ENCODE assay signal across 8 cellular contexts in the genomic region with DNA sequence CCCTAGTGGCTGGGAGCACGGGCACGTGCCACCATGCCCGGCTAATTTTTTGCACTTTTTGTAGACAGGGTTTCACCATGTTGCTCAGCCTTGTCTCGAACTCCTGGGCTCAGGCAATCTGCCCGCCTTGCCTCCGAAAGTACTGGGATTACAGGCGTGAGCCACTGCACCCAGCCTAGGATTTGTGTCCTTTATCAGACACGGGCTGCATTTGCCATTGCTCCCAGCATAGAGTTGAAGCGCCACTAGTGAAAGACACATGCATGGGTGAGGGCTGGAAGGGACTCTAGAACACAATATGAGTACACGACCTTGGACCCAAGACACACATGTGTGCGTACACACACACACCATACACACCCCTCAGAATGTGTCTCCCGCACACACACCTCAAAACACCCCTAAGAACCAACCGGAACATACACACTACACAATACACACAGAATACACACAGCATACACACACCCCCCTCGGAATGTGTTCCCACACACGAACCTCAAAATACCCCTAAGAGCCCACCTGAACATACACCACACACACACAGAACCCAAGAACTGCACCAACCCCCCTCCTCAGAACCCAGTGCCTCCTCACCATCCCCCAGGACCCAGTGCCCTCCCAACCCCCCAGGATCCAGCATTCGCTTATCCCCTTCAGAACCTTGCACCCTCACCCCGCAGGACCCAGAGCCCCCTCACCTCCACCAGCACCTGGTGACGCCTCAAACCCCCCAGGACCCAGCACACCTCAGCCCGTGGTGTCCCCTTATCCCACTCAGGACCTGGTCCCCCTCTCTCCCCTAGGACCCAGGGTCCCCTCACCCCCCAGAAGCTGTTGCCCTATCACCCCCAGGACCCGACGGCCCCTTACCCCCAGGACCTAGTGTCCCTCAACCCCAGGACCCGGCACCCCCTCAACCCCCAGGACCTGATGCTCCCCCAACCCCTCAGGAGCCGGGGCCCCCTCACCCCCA. TPM values are rescaled to one million over a fixed set of nuclear protein-coding genes. Genes with fewer than 3 reads are reported as not detected.
DNase-seq lines count a peak whose midpoint lies in the region; ATAC-seq and TF ChIP-seq lines count a peak whose summit lies in the region.

No MANE protein-coding gene starts in this region.

- peak overlapping the region in 1 of 2 experiments; percentile 81; a peak in 1 of 4 replicates for H3K27ac ChIP-seq in SK-N-SH (ENCODE audit: low read depth in 2 of 2, low read length in 1 of 2)
- peak overlapping the region; percentile 90 for H3K27ac ChIP-seq in suprapubic skin

- peak overlapping the region; percentile 79 for H3K9ac ChIP-seq in SK-N-SH

- H3K4me3 ChIP-seq in SK-N-SH (ENCODE audit: low read depth in 2 of 2, low read length in 1 of 2), result peak overlapping the region; percentile 74
- H3K4me3 ChIP-seq in kidney epithelial cell (ENCODE audit: low read depth, low read length), result peak overlapping the region; percentile 83
- H3K4me3 ChIP-seq in suprapubic skin, result peak overlapping the region; percentile 70

- WGBS in SK-N-SH (ENCODE audit: low lambda C conversion rate), result 42% methylated on average over 23 of the region's 23 CpGs
- WGBS in suprapubic skin, result 59% methylated on average over 22 of the region's 23 CpGs

- H3K79me2 ChIP-seq in SK-N-SH (ENCODE audit: insufficient read depth), result peaks cover 52% of the 10 kb centered on the region

- POLR2A ChIA-PET in SK-N-SH (lab: Yijun Ruan, JAX), result interaction anchor here (0.5 to 1.6 kb wide), 7 partner anchors 13 to 286 kb away, joined by 3 to 7 read pairs (median 3); partner anchors contain the start of gene RNF4

- H3K4me1 Mint-ChIP-seq in activated naive CD8-positive, alpha-beta T cell treated with anti-CD3 and anti-CD28 coated beads, Interleukin-2, amount 50 U/mL, for 24 hours, result peaks cover 25% of the 10 kb centered on the region

- H3K4me2 ChIP-seq in SK-N-SH, result peak overlapping the region; percentile 89

- TF ChIP-seq RAD21 in SK-N-SH (IDR thresholded peaks at IDR 0.05; ENCODE audit: low read length), result no peak

- no peaks in the 10 kb centered on the region for H3K27me3 ChIP-seq in SK-N-SH (ENCODE audit: insufficient read depth)
- no peaks in the 10 kb centered on the region for H3K27me3 ChIP-seq in kidney epithelial cell (ENCODE audit: control insufficient read depth, insufficient read depth, low read length)
- no peaks in the 10 kb centered on the region for H3K27me3 ChIP-seq in suprapubic skin

- H3K9me2 ChIP-seq in SK-N-SH, result no peaks in the 10 kb centered on the region

- H3F3A ChIP-seq in SK-N-SH (replicated peaks; ENCODE audit: insufficient read depth), result peaks cover 4% of the 10 kb centered on the region

- H3K4me1 ChIP-seq in SK-N-SH (ENCODE audit: control insufficient read depth in 1 of 2, insufficient read depth in 2 of 2, low read depth in 1 of 2, low read length in 1 of 2) (peaks cover 0 to 7% of the 10 kb centered on the region in 2 experiments; a peak in 1 of 4 replicates), suprapubic skin (peaks cover 40% of the 10 kb centered on the region)

- TF ChIP-seq CTCF in SK-N-SH (IDR thresholded peaks at IDR 0.05) (no peak), kidney epithelial cell (IDR thresholded peaks at IDR 0.05; ENCODE audit: insufficient read depth, low read length, poor library complexity, severe bottlenecking) (no peak), suprapubic skin (IDR thresholded peaks at IDR 0.05) (no peak)

- no peak for TF ChIP-seq EP300 in SK-N-SH (IDR thresholded peaks at IDR 0.05; ENCODE audit: borderline replicate concordance in 1 of 2, low read depth in 1 of 2, low read length in 1 of 2)
- no peak for TF ChIP-seq EP300 in suprapubic skin (IDR thresholded peaks at IDR 0.05)

- no peaks in the 10 kb centered on the region for H3K27me3 Mint-ChIP-seq in activated naive CD8-positive, alpha-beta T cell treated with anti-CD3 and anti-CD28 coated beads, Interleukin-2, amount 50 U/mL, for 24 hours

- no peak overlapping the region for H2AFZ ChIP-seq in SK-N-SH (ENCODE audit: low read depth)

- DNase-seq in SK-N-SH, result peak; percentile 45
- no peak for DNase-seq in activated naive CD8-positive, alpha-beta T cell treated with anti-CD3 and anti-CD28 coated beads, Interleukin-2, amount 50 U/mL, for 24 hours
- no peak for DNase-seq in kidney epithelial cell (ENCODE audit: low read depth)
- no peak for DNase-seq in suprapubic skin (ENCODE audit: low spot score in 2 of 2)
- no peak for DNase-seq in DMS 273 (lab: John Stamatoyannopoulos, UW; ENCODE audit: unreplicated experiment)

- H3K9me3 Mint-ChIP-seq in activated naive CD8-positive, alpha-beta T cell treated with anti-CD3 and anti-CD28 coated beads, Interleukin-2, amount 50 U/mL, for 24 hours, result no peaks in the 10 kb centered on the region

- H3K9me3 ChIP-seq in SK-N-SH (no peaks in the 10 kb centered on the region), suprapubic skin (no peaks in the 10 kb centered on the region)

- H3K4me3 Mint-ChIP-seq in activated naive CD8-positive, alpha-beta T cell treated with anti-CD3 and anti-CD28 coated beads, Interleukin-2, amount 50 U/mL, for 24 hours, result peak overlapping the region; percentile 93

- H3K36me3 Mint-ChIP-seq in activated naive CD8-positive, alpha-beta T cell treated with anti-CD3 and anti-CD28 coated beads, Interleukin-2, amount 50 U/mL, for 24 hours (ENCODE audit: low read depth), result peaks cover 6% of the 10 kb centered on the region

- H4K20me1 ChIP-seq in SK-N-SH (ENCODE audit: insufficient read depth), result 0 out of 2 replicates have a peak, but pooled peaks cover 3% of the 10 kb centered on the region

- H3K36me3 ChIP-seq in SK-N-SH (replicated peaks in 1 of 2; ENCODE audit: control insufficient read depth in 1 of 2, insufficient read depth in 2 of 2, low read length in 1 of 2) (no peaks in the 10 kb centered on the region), kidney epithelial cell (ENCODE audit: control insufficient read depth, insufficient read depth, low read length) (no peaks in the 10 kb centered on the region), suprapubic skin (peaks cover 5% of the 10 kb centered on the region)

- H3K27ac Mint-ChIP-seq in activated naive CD8-positive, alpha-beta T cell treated with anti-CD3 and anti-CD28 coated beads, Interleukin-2, amount 50 U/mL, for 24 hours, result peak overlapping the region; percentile 90

- CTCF ChIA-PET in SK-N-SH (lab: Yijun Ruan, JAX), result interaction anchor here (0.5 to 1.1 kb wide), 5 partner anchors 22 to 180 kb away, joined by 3 to 4 read pairs (median 3); no protein-coding TSS in a partner anchor

- TF ChIP-seq POLR2A in suprapubic skin (IDR thresholded peaks at IDR 0.05), result no peak

- ATAC-seq in SK-N-SH treated with all-trans-retinoic acid at 6 μM for 48 hours (no peak; the same call in 2 of the 3 replicates), GM18858 (IDR thresholded peaks at IDR 0.05; ENCODE audit: unreplicated experiment) (no peak), HG03045 (IDR thresholded peaks at IDR 0.05; ENCODE audit: unreplicated experiment) (no peak)
- no peak for ATAC-seq in activated naive CD8-positive, alpha-beta T cell treated with anti-CD3 and anti-CD28 coated beads, Interleukin-2, amount 50 U/mL, for 24 hours

TF ChIP-seq in SK-N-SH, 30 proteins besides CTCF, POLR2A, EP300 and RAD21 (continues in another document):
- TF ChIP-seq FOSL2 (IDR thresholded peaks at IDR 0.05; ENCODE audit: borderline replicate concordance, low read depth) (no peak), POLR2AphosphoS5 (IDR thresholded peaks at IDR 0.05; ENCODE audit: low read depth, low read length) (no peak), RCOR1 (IDR thresholded peaks at IDR 0.05; ENCODE audit: low read length) (no peak), EZH2phosphoT487 (IDR thresholded peaks at IDR 0.05; ENCODE audit: borderline replicate concordance, low read depth) (no peak), NRF1 (IDR thresholded peaks at IDR 0.05; ENCODE audit: low read depth, low read length) (no peak), ELF1 (IDR thresholded peaks at IDR 0.05) (no peak)
- TF ChIP-seq, protein P1, sequence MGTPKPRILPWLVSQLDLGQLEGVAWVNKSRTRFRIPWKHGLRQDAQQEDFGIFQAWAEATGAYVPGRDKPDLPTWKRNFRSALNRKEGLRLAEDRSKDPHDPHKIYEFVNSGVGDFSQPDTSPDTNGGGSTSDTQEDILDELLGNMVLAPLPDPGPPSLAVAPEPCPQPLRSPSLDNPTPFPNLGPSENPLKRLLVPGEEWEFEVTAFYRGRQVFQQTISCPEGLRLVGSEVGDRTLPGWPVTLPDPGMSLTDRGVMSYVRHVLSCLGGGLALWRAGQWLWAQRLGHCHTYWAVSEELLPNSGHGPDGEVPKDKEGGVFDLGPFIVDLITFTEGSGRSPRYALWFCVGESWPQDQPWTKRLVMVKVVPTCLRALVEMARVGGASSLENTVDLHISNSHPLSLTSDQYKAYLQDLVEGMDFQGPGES (IDR thresholded peaks at IDR 0.05; ENCODE audit: low read depth, low read length), result no peak

TF ChIP-seq in SK-N-SH treated with all-trans-retinoic acid at 6 μM for 48 hours, 23 proteins besides CTCF, POLR2A, EP300 and RAD21 (continues in another document):
- TF ChIP-seq RARB (CRISPR knock-in tag; IDR thresholded peaks at IDR 0.05) (no peak), POU6F1 (CRISPR knock-in tag; IDR thresholded peaks at IDR 0.05; ENCODE audit: borderline replicate concordance, low read depth) (no peak), ZC3H10 (CRISPR knock-in tag; IDR thresholded peaks at IDR 0.05) (no peak)

RNA-seq across cellular contexts. Expression of gene TNIP2, which starts 1.0 kb away (rescaled TPM):
- polyA plus RNA-seq in SK-N-SH (2012; rRNA removed), result 68.2 and 78.9 TPM in 2 replicates
- polyA plus RNA-seq in SK-N-SH (2012; cell fraction: cytosol; rRNA removed), result 47.4 and 57.1 TPM in 2 replicates
- polyA plus RNA-seq in SK-N-SH (2012; cell fraction: nucleus; rRNA removed), result 175 and 261 TPM in 2 replicates
- total RNA-seq in kidney epithelial cell, result 76.8 and 87.8 TPM in 2 replicates
- total RNA-seq in suprapubic skin, result 10 to 100 TPM; 21.8 to 36.0 (median 30.8) TPM

RNA-seq across cellular contexts. Expression of gene SH3BP2, which starts 37.8 kb away (rescaled TPM):
- polyA plus RNA-seq in SK-N-SH (2012; rRNA removed), result 25.2 and 26.8 TPM in 2 replicates
- 5.6 and 8.5 TPM in 2 replicates for polyA plus RNA-seq in SK-N-SH (2012; cell fraction: cytosol; rRNA removed)
- polyA plus RNA-seq in SK-N-SH (2012; cell fraction: nucleus; rRNA removed), result 132 and 143 TPM in 2 replicates
- total RNA-seq in kidney epithelial cell, result 56.1 and 62.7 TPM in 2 replicates
- 100 to 1,000 TPM; 116 to 709 (median 162) TPM for total RNA-seq in suprapubic skin
